18 cellular contexts compared by ENCODE assay signal in genomic region chr18:34397286-34397896, GRCh38.
"Had no signal": no experiment of that assay in that cellular context is flagged by ENCODE, and none has a peak within 500 bp of the region (broad histone marks: within the 10 kb centered on the region; RNA-seq: fewer than 3 reads in every experiment).

No MANE protein-coding gene starts in this region.

- H3K9me3 ChIP-seq: ascending aorta, gastroesophageal sphincter, lower lobe of right lung, spleen, tibial nerve had no signal

- DNase-seq: activated B cell treated with CpG ODN at 0.5 μM for 24 hours; activated CD4-positive, alpha-beta T cell treated with anti-CD3 and anti-CD28 coated beads for 36 hours; activated effector memory CD4-positive, alpha-beta T cell treated with Interleukin-2 at 50 U/mL for 16 hours; activated naive CD4-positive, alpha-beta T cell treated with anti-CD3 and anti-CD28 coated beads, Interleukin-2, amount 10 ng/mL, durations not matched to agents 7 days and 5 days; activated naive CD8-positive, alpha-beta T cell treated with anti-CD3 and anti-CD28 coated beads, Interleukin-2, amount 10 ng/mL, durations not matched to agents 7 days and 5 days; hippocampal formation; kidney; lower lobe of right lung; mesendoderm; posterior cingulate gyrus; right cardiac atrium; spleen; stimulated activated naive CD4-positive, alpha-beta T cell had no signal

- FAIRE-seq: endothelial cell of umbilical vein, kidney had no signal

- H3K4me3 ChIP-seq: ascending aorta, gastroesophageal sphincter, lower lobe of right lung, spleen, tibial nerve had no signal

- H3K4me1 ChIP-seq: ascending aorta, gastroesophageal sphincter, lower lobe of right lung, spleen, tibial nerve had no signal

- H3K27ac ChIP-seq: ascending aorta, gastroesophageal sphincter, lower lobe of right lung, spleen, tibial nerve had no signal

- H3K36me3 ChIP-seq: ascending aorta, gastroesophageal sphincter, lower lobe of right lung, spleen, tibial nerve had no signal

- ATAC-seq: activated CD4-positive, alpha-beta T cell treated with anti-CD3 and anti-CD28 coated beads for 36 hours; gastroesophageal sphincter; lower lobe of right lung; natural killer cell treated with Interleukin-12 subunit alpha and Interleukin-12 subunit beta and Interleukin-15 and Interleukin-18, amount 100 ng/mL, for 72 hours; right cardiac atrium had no signal

- H3K27me3 ChIP-seq: ascending aorta, gastroesophageal sphincter, spleen, tibial nerve had no signal
